ENCODE assay signal across 11 cellular contexts in genomic region chrX:45001038-45001437, GRCh38.
A peak's percentile ranks its signal among the peaks of the same experiment; 100 is the strongest.
DNase-seq lines count a peak whose midpoint lies in the region; ATAC-seq and TF ChIP-seq lines count a peak whose summit lies in the region.
"Had no signal": no experiment of that assay in that cellular context is flagged by ENCODE, and none has a peak within 500 bp of the region (broad histone marks: within the 10 kb centered on the region; RNA-seq: fewer than 3 reads in every experiment).

No MANE protein-coding gene starts in this region.

- peaks cover 45% of the 10 kb centered on the region for H3K4me1 Mint-ChIP-seq in CD14-positive monocyte
- H3K4me1 Mint-ChIP-seq in T-helper 17 cell, result peaks cover 37% of the 10 kb centered on the region

- H3K27me3 Mint-ChIP-seq in CD14-positive monocyte (ENCODE audit: low read depth in 3 of 3) (no peaks in the 10 kb centered on the region), T-helper 17 cell (no peaks in the 10 kb centered on the region)

- ATAC-seq in T-helper 17 cell, result no peak
- ATAC-seq in foreskin keratinocyte, result no peak
- no peak for ATAC-seq in GM18870 (IDR thresholded peaks at IDR 0.05; ENCODE audit: unreplicated experiment)

- intact Hi-C loops in CD14-positive monocyte (cut with micrococcal nuclease), result no loop called here

- H3K9me3 Mint-ChIP-seq in CD14-positive monocyte, result peaks cover 0 to 2% (median 0%) of the 10 kb centered on the region in 7 donors

- H3K4me3 Mint-ChIP-seq in CD14-positive monocyte (no peak overlapping the region), T-helper 17 cell (peak overlapping the region; percentile 78)

- H3K36me3 Mint-ChIP-seq in CD14-positive monocyte (peaks cover 2 to 16% of the 10 kb centered on the region in 2 donors), T-helper 17 cell (ENCODE audit: low read depth) (peaks cover 2% of the 10 kb centered on the region)

- no peaks in the 10 kb centered on the region for H3K4me1 ChIP-seq in foreskin keratinocyte

- DNase-seq in CD14-positive monocyte (ENCODE audit: low spot score) (no peak), ELF-1 (ENCODE audit: low read depth, low spot score) (peak; percentile 18), T-helper 17 cell (no peak), foreskin keratinocyte (no peak), T1000 (lab: John Stamatoyannopoulos, UW) (no peak), dedifferentiated amniotic fluid mesenchymal stem cell (ENCODE audit: extremely low spot score) (no peak), NCI-H510A treated with DMSO at 0.1 percent for 48 hours (lab: John Stamatoyannopoulos, UW) (no peak)
- DNase-seq: central memory CD4-positive, alpha-beta T cell; PC-9; T-helper 9 cell had no signal

- H3K27me3 ChIP-seq in foreskin keratinocyte, result no peaks in the 10 kb centered on the region

- no peaks in the 10 kb centered on the region for H3K9me3 ChIP-seq in T-helper 17 cell (ENCODE audit: control insufficient read depth, low read length, poor library complexity, severe bottlenecking)

- peak overlapping the region in 4 of 7 donors; percentile 33 to 73 (median 52) for H3K27ac Mint-ChIP-seq in CD14-positive monocyte
- peak overlapping the region; percentile 32 for H3K27ac Mint-ChIP-seq in T-helper 17 cell

- no peak for TF ChIP-seq CTCF in CD14-positive monocyte (IDR thresholded peaks at IDR 0.05)
- no peak for TF ChIP-seq CTCF in foreskin keratinocyte (conservative IDR thresholded peaks at IDR 0.05)

- H3K27ac ChIP-seq in foreskin keratinocyte, result peak overlapping the region; percentile 64
- H3K27ac ChIP-seq: PC-9 had no signal
